ENCODE assay signal across 34 cellular contexts in genomic region chr11:26480041-26480440, GRCh38.
"Had no signal": no experiment of that assay in that cellular context is flagged by ENCODE, and none has a peak within 500 bp of the region (broad histone marks: within the 10 kb centered on the region; RNA-seq: fewer than 3 reads in every experiment).

No MANE protein-coding gene starts in this region.

- H3K27me3 Mint-ChIP-seq: activated B cell treated with CpG ODN at 0.5 μM for 24 hours; activated CD4-positive, alpha-beta memory T cell treated with anti-CD3 and anti-CD28 coated beads for 36 hours; activated CD4-positive, alpha-beta T cell treated with anti-CD3 and anti-CD28 coated beads, Interleukin-2, amount 10 ng/mL, durations not matched to agents 24 days and 14 days; activated CD8-positive, alpha-beta T cell treated with anti-CD3 and anti-CD28 coated beads for 36 hours; activated naive CD8-positive, alpha-beta T cell treated with anti-CD3 and anti-CD28 coated beads for 36 hours; activated T-helper 17 cell treated with anti-CD3 and anti-CD28 coated beads, Interleukin-2, amount 50 U/mL, for 72 hours had no signal

- H3K4me1 ChIP-seq: adrenal gland, body of pancreas, breast epithelium had no signal

- H3K27ac Mint-ChIP-seq: activated B cell treated with CpG ODN at 0.5 μM for 24 hours; activated CD4-positive, alpha-beta memory T cell treated with anti-CD3 and anti-CD28 coated beads for 36 hours; activated CD4-positive, alpha-beta T cell treated with anti-CD3 and anti-CD28 coated beads, Interleukin-2, amount 10 ng/mL, durations not matched to agents 24 days and 14 days; activated CD8-positive, alpha-beta T cell treated with anti-CD3 and anti-CD28 coated beads for 36 hours; activated naive CD4-positive, alpha-beta T cell treated with anti-CD3 and anti-CD28 coated beads for 36 hours; activated naive CD4-positive, alpha-beta T cell treated with anti-CD3 and anti-CD28 coated beads, Interleukin-2, amount 50 U/mL, for 72 hours; activated naive CD8-positive, alpha-beta T cell treated with anti-CD3 and anti-CD28 coated beads for 36 hours; activated T-cell treated with anti-CD3 and anti-CD28 coated beads, Interleukin-2, amount 50 U/mL, for 72 hours; activated T-helper 1 cell treated with anti-CD3 and anti-CD28 coated beads, Interleukin-12 subunit alpha, Interleukin-12 subunit beta, Interleukin-2, Interleukin-4 antibody, amounts not matched to agents 30 ng/mL and 10 ng/mL and 1 ng/mL, durations not matched to agents 14 hours and 24 hours and 36 hours; activated T-helper 17 cell treated with anti-CD3 and anti-CD28 coated beads, Interleukin-2, amount 50 U/mL, for 72 hours; T-helper 1 cell treated with Interleukin-12 subunit alpha and Interleukin-12 subunit beta and Interleukin-4 antibody, amounts not matched to agents 30 μg/mL and 1 μg/mL, for 36 hours; T-helper 2 cell treated with Interferon-gamma antibody and Interleukin-4, amounts not matched to agents 5 μg/mL and 100 μg/mL, for 36 hours had no signal

- H3K4me3 Mint-ChIP-seq: activated B cell treated with CpG ODN at 0.5 μM for 24 hours; activated CD4-positive, alpha-beta memory T cell treated with anti-CD3 and anti-CD28 coated beads for 36 hours; activated CD4-positive, alpha-beta T cell treated with anti-CD3 and anti-CD28 coated beads, Interleukin-2, amount 10 ng/mL, durations not matched to agents 24 days and 14 days; activated CD8-positive, alpha-beta T cell treated with anti-CD3 and anti-CD28 coated beads for 36 hours; activated naive CD4-positive, alpha-beta T cell treated with anti-CD3 and anti-CD28 coated beads for 36 hours; activated naive CD8-positive, alpha-beta T cell treated with anti-CD3 and anti-CD28 coated beads for 36 hours; activated T-cell treated with anti-CD3 and anti-CD28 coated beads, Interleukin-2, amount 50 U/mL, for 4 hours; activated T-cell treated with anti-CD3 and anti-CD28 coated beads, Interleukin-2, amount 50 U/mL, for 72 hours; activated T-helper 1 cell treated with anti-CD3 and anti-CD28 coated beads, Interleukin-12 subunit alpha, Interleukin-12 subunit beta, Interleukin-2, Interleukin-4 antibody, amounts not matched to agents 30 ng/mL and 10 ng/mL and 1 ng/mL, durations not matched to agents 14 hours and 24 hours and 36 hours; activated T-helper 17 cell treated with anti-CD3 and anti-CD28 coated beads, Interleukin-2, amount 50 U/mL, for 72 hours; T-helper 1 cell treated with Interleukin-12 subunit alpha and Interleukin-12 subunit beta and Interleukin-4 antibody, amounts not matched to agents 30 μg/mL and 1 μg/mL, for 36 hours; T-helper 2 cell treated with Interferon-gamma antibody and Interleukin-4, amounts not matched to agents 5 μg/mL and 100 μg/mL, for 36 hours had no signal

- H3K27me3 ChIP-seq: adrenal gland, body of pancreas, brain microvascular endothelial cell, breast epithelium had no signal

- ATAC-seq: activated CD8-positive, alpha-beta T cell treated with anti-CD3 and anti-CD28 coated beads for 36 hours; activated naive CD4-positive, alpha-beta T cell treated with anti-CD3 and anti-CD28 coated beads, Interleukin-2, amount 50 U/mL, for 72 hours; activated T-cell treated with anti-CD3 and anti-CD28 coated beads, Interleukin-2, amount 50 U/mL, for 4 hours; activated T-cell treated with anti-CD3 and anti-CD28 coated beads, Interleukin-2, amount 50 U/mL, for 72 hours; activated T-helper 17 cell treated with anti-CD3 and anti-CD28 coated beads, Interleukin-2, amount 50 U/mL, for 72 hours; body of pancreas had no signal

- DNase-seq: activated B cell treated with CpG ODN at 0.5 μM for 24 hours; activated CD4-positive, alpha-beta memory T cell treated with anti-CD3 and anti-CD28 coated beads for 36 hours; activated CD4-positive, alpha-beta T cell treated with anti-CD3 and anti-CD28 coated beads for 4 hours; activated CD4-positive, alpha-beta T cell treated with anti-CD3 and anti-CD28 coated beads, Interleukin-2, amount 10 ng/mL, durations not matched to agents 24 days and 14 days; activated CD4-positive, alpha-beta T cell treated with anti-CD3 and anti-CD28 coated beads, Interleukin-2, amount 50 U/mL, for 1 hour; activated CD4-positive, alpha-beta T cell treated with anti-CD3 and anti-CD28 coated beads, Interleukin-2, amount 50 U/mL, for 4 hours; activated CD4-positive, CD25-positive, alpha-beta regulatory T cell treated with anti-CD3 and anti-CD28 coated beads, Interleukin-2, amount 50 U/mL, for 72 hours; activated CD8-positive, alpha-beta memory T cell treated with anti-CD3 and anti-CD28 coated beads, Interleukin-2, amount 50 U/mL, for 4 hours; activated CD8-positive, alpha-beta T cell treated with anti-CD3 and anti-CD28 coated beads for 36 hours; activated effector memory CD4-positive, alpha-beta T cell treated with anti-CD3 and anti-CD28 coated beads, Interleukin-2, amount 50 U/mL, for 16 hours; activated gamma-delta T cell treated with Interleukin-2 at 50 U/mL for 16 hours; activated naive CD4-positive, alpha-beta T cell; activated naive CD4-positive, alpha-beta T cell treated with anti-CD3 and anti-CD28 coated beads for 36 hours; activated naive CD4-positive, alpha-beta T cell treated with anti-CD3 and anti-CD28 coated beads, Interleukin-2, amount 50 U/mL, for 16 hours; activated naive CD8-positive, alpha-beta T cell treated with anti-CD3 and anti-CD28 coated beads for 36 hours; activated T-cell treated with anti-CD3 and anti-CD28 coated beads for 4 hours; activated T-cell treated with anti-CD3 and anti-CD28 coated beads, Interleukin-2, amount 50 U/mL, for 1 hour; activated T-cell treated with anti-CD3 and anti-CD28 coated beads, Interleukin-2, amount 50 U/mL, for 4 hours; activated T-cell treated with anti-CD3 and anti-CD28 coated beads, Interleukin-2, amount 50 U/mL, for 72 hours; adrenal gland; amniotic stem cell; aorta; body of pancreas; brain microvascular endothelial cell; central memory CD4-positive, alpha-beta T cell; T-helper 2 cell; T-helper 9 cell had no signal

- H3K4me1 Mint-ChIP-seq: activated B cell treated with CpG ODN at 0.5 μM for 24 hours; activated CD4-positive, alpha-beta T cell treated with anti-CD3 and anti-CD28 coated beads, Interleukin-2, amount 10 ng/mL, durations not matched to agents 24 days and 14 days; activated naive CD8-positive, alpha-beta T cell treated with anti-CD3 and anti-CD28 coated beads for 36 hours; activated T-helper 17 cell treated with anti-CD3 and anti-CD28 coated beads, Interleukin-2, amount 50 U/mL, for 72 hours had no signal

- H3K36me3 ChIP-seq: adrenal gland, brain microvascular endothelial cell, breast epithelium had no signal

- H3K4me3 ChIP-seq: adrenal gland, body of pancreas, breast epithelium had no signal

- H3K36me3 Mint-ChIP-seq: activated CD4-positive, alpha-beta memory T cell treated with anti-CD3 and anti-CD28 coated beads for 36 hours; activated naive CD8-positive, alpha-beta T cell treated with anti-CD3 and anti-CD28 coated beads for 36 hours had no signal

- H3K27ac ChIP-seq: adrenal gland, body of pancreas, brain microvascular endothelial cell, breast epithelium, VCaP had no signal

- H3K9me3 ChIP-seq: adrenal gland, breast epithelium had no signal
